9 cellular contexts compared by ENCODE assay signal in genomic region chr17:77863814-77864161, GRCh38.
A peak's percentile ranks its signal among the peaks of the same experiment; 100 is the strongest.
DNase-seq lines count a peak whose midpoint lies in the region; ATAC-seq and TF ChIP-seq lines count a peak whose summit lies in the region.
"Had no signal": no experiment of that assay in that cellular context is flagged by ENCODE, and none has a peak within 500 bp of the region (broad histone marks: within the 10 kb centered on the region; RNA-seq: fewer than 3 reads in every experiment).

No MANE protein-coding gene starts in this region.

- H3K27me3 ChIP-seq in adipocyte (replicated peaks; ENCODE audit: control insufficient read depth, insufficient read depth, low read length) = peaks cover 20% of the 10 kb centered on the region
- peaks cover 5% of the 10 kb centered on the region for H3K27me3 ChIP-seq in lower lobe of right lung (ENCODE audit: low read depth)

- H3K9ac ChIP-seq in adipocyte (ENCODE audit: low read length) = peak overlapping the region; percentile 37

- no peak for TF ChIP-seq CTCF in lower lobe of right lung (IDR thresholded peaks at IDR 0.05)

- peak; percentile 79 for ATAC-seq in Right ventricle myocardium inferior
- peak; percentile 44 to 60 for ATAC-seq in lower lobe of right lung
- no peak for ATAC-seq in GM18867 (IDR thresholded peaks at IDR 0.05; ENCODE audit: unreplicated experiment)
- ATAC-seq in HG02763 (IDR thresholded peaks at IDR 0.05; ENCODE audit: unreplicated experiment) = no peak

- H3K4me1 ChIP-seq in adipocyte (ENCODE audit: control insufficient read depth, insufficient read depth, low read length) (peaks cover 19% of the 10 kb centered on the region), lower lobe of right lung (peaks cover 6% of the 10 kb centered on the region)

- intact Hi-C loops in Right ventricle myocardium inferior (cut with DNase I) (no loop called here), cardiac septum (cut with DNase I) (loop anchor here (2.0 kb wide), 1 partner anchor 33 kb away; no protein-coding TSS in a partner anchor), lower lobe of right lung (cut with DNase I) (no loop called here)

- H3K9me3 ChIP-seq in adipocyte (ENCODE audit: control insufficient read depth, low read length) = no peaks in the 10 kb centered on the region
- no peaks in the 10 kb centered on the region for H3K9me3 ChIP-seq in lower lobe of right lung

- no peak for DNase-seq in Right ventricle myocardium inferior (ENCODE audit: missing footprints)
- no peak for DNase-seq in cardiac septum (ENCODE audit: low spot score)
- DNase-seq in adipocyte (ENCODE audit: low read depth) = no peak
- no peak for DNase-seq in lower lobe of right lung
- no peak for DNase-seq in SIG-M5 (lab: John Stamatoyannopoulos, UW)
- no peak for DNase-seq in RPMI8226

- H3K27ac ChIP-seq in lower lobe of right lung = peak overlapping the region; percentile 18
- H3K27ac ChIP-seq: C4-2B had no signal

- H3K36me3 ChIP-seq in adipocyte (ENCODE audit: control insufficient read depth, insufficient read depth, low read length, severe bottlenecking) = no peaks in the 10 kb centered on the region
- no peaks in the 10 kb centered on the region for H3K36me3 ChIP-seq in lower lobe of right lung

- H3K4me3 ChIP-seq in adipocyte (ENCODE audit: low read length) (no peak overlapping the region), lower lobe of right lung (no peak overlapping the region)

Comparison
In these comparisons a context has a peak if more than half of its experiments do, and no peak if none do; other contexts are left out.
1. ATAC-seq: peak in Right ventricle myocardium inferior (single experiment) and lower lobe of right lung (2 of 2); none in GM18867 (single experiment) and HG02763 (single experiment).